ENCODE assay signal across 34 cellular contexts in genomic region chr15:23095796-23096195, GRCh38. TPM values are rescaled to one million over a fixed set of nuclear protein-coding genes. Genes with fewer than 3 reads are reported as not detected.
"Had no signal": no experiment of that assay in that cellular context is flagged by ENCODE, and none has a peak within 500 bp of the region (broad histone marks: within the 10 kb centered on the region; RNA-seq: fewer than 3 reads in every experiment).

No MANE protein-coding gene starts in this region.

- H3K27ac ChIP-seq: lower lobe of right lung, ovary, right atrium auricular region, right lobe of liver, tibial nerve, uterus had no signal

- H3K9me3 ChIP-seq: lower lobe of right lung, mucosa of descending colon, ovary, right atrium auricular region, right lobe of liver, tibial nerve, uterus had no signal

- H3K36me3 ChIP-seq: lower lobe of right lung, ovary, right atrium auricular region, right lobe of liver, tibial nerve, uterus had no signal

- H3K4me1 ChIP-seq: lower lobe of right lung, right atrium auricular region, right lobe of liver, tibial nerve, uterus had no signal

- H3K4me2 ChIP-seq: smooth muscle cell had no signal

- DNase-seq: hypothalamus; immature natural killer cell; lower lobe of right lung; midbrain; mucosa of descending colon; naive thymus-derived CD4-positive, alpha-beta T cell; ovary; right lobe of liver; stimulated activated CD4-positive, alpha-beta T cell treated with anti-CD3 and anti-CD28 coated beads, Interleukin-1b, Interleukin-23, amount 100 ng/mL, for 48 hours; stimulated activated CD4-positive, alpha-beta T cell treated with anti-CD3 and anti-CD28 coated beads, Interleukin-2, amount 100 ng/mL, for 48 hours; stimulated activated CD4-positive, alpha-beta T cell treated with anti-CD3 and anti-CD28 coated beads, Interleukin-4, amount 100 ng/mL, for 4 hours; stimulated activated CD8-positive, alpha-beta memory T cell treated with anti-CD3 and anti-CD28 coated beads, Interleukin-4, amount 100 ng/mL, for 48 hours; stimulated activated naive CD4-positive, alpha-beta T cell treated with Interleukin-2 at 50 U/mL for 16 hours; stimulated activated naive CD8-positive, alpha-beta T cell treated with anti-CD3 and anti-CD28 coated beads, Interleukin-15, amount 100 ng/mL, for 72 hours; substantia nigra; uterus had no signal

- H3K27me3 ChIP-seq: ovary, right atrium auricular region, right lobe of liver, tibial nerve, uterus had no signal

- ATAC-seq: left lobe of liver; lower lobe of right lung; mucosa of descending colon; naive thymus-derived CD4-positive, alpha-beta T cell; natural killer cell treated with Interleukin-12 subunit alpha and Interleukin-12 subunit beta and Interleukin-15 and Interleukin-18, amount 100 ng/mL, for 72 hours; right lobe of liver; stimulated activated memory B cell treated with anti-CD40 and anti-IgM and Interleukin-4, amounts not matched to agents 10 μg/mL and 1 μg/mL and 100 μg/mL, for 72 hours; stimulated activated naive CD8-positive, alpha-beta T cell treated with anti-CD3 and anti-CD28 coated beads, Interleukin-15, amount 100 ng/mL, for 72 hours had no signal

- H3K4me3 ChIP-seq: lower lobe of right lung, mucosa of descending colon, ovary, right atrium auricular region, right lobe of liver, smooth muscle cell, tibial nerve, uterus had no signal

RNA-seq across cellular contexts. Expression of gene GOLGA6L1, which starts 40.8 kb away (rescaled TPM):
- total RNA-seq: kidney epithelial cell; left lobe of liver; liver; lower lobe of right lung; mesenteric fat pad; mucosa of descending colon; myocyte; naive thymus-derived CD4-positive, alpha-beta T cell; natural killer cell treated with Interleukin-12 subunit alpha and Interleukin-12 subunit beta and Interleukin-15 and Interleukin-18, amount 100 ng/mL, for 72 hours; omental fat pad; ovary; progenitor cell of endocrine pancreas; pulmonary artery endothelial cell; renal cortical epithelial cell; right atrium auricular region; right lobe of liver; skeletal muscle tissue; smooth muscle cell; temporal lobe; tibial nerve; ureter; uterus had no signal
- polyA plus RNA-seq: immature natural killer cell; liver; naive thymus-derived CD4-positive, alpha-beta T cell; neural cell; ovary; smooth muscle cell had no signal
